In the genomic region with DNA sequence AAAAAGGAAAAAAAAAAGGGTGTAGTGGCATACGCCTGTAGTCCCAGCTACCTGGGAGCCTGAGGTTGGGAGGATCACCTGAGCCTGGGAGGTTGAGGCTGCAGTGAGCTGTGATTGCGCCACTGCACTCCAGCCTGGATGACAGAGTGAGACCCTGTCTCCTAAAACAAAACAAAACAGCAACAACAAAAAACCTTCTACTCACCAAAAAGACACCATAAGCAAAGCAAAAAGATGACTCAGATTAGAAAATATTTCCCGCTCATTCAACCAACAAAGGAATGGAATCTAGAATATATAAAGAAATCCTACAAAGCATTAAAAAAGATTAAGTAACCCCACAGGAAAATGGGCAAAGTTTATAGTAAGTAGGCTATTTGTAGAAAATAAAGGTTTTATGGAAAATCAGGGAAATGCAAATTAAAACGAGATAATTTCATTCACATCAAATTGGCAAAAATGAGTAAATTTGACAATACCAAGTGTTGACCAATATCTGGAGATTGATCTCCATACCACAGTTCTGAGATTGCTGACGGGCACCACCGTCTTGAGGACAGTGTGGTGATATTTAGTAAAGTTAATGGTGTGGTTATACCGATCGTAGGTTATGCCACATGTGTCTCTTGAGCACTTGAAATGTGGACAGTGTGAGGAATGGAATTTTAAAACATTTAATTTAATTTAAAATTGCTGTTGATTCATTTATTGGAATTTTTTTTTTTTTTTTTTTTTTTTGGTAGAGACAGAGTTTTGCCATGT, we compare ENCODE assay signal across 15 cellular contexts. TPM values are rescaled to one million over a fixed set of nuclear protein-coding genes. Genes with fewer than 3 reads are reported as not detected.
DNase-seq lines count a peak whose midpoint lies in the region; ATAC-seq, FAIRE-seq and TF ChIP-seq lines count a peak whose summit lies in the region.
"Had no signal": no experiment of that assay in that cellular context is flagged by ENCODE, and none has a peak within 500 bp of the region (broad histone marks: within the 10 kb centered on the region; RNA-seq: fewer than 3 reads in every experiment).

No MANE protein-coding gene starts in this region.

- H3K27me3 ChIP-seq in A673 (replicated peaks; ENCODE audit: insufficient read depth, low read depth, low read length, poor library complexity) (no peaks in the 10 kb centered on the region), small intestine (ENCODE audit: control insufficient read depth in 2 of 2, insufficient read depth in 2 of 2, low read length in 2 of 2) (no peaks in the 10 kb centered on the region)

- H3K27ac ChIP-seq in A673 (ENCODE audit: low read depth, low read length, poor library complexity, severe bottlenecking) (no peak overlapping the region), small intestine (ENCODE audit: low read depth in 1 of 2, low read length in 1 of 2) (no peak overlapping the region)
- H3K27ac ChIP-seq: KMS-11 had no signal

- H3K4me1 ChIP-seq in A673 (ENCODE audit: insufficient read depth, low read length, poor library complexity, severe bottlenecking) = no peaks in the 10 kb centered on the region
- H3K4me1 ChIP-seq in small intestine (ENCODE audit: control insufficient read depth in 2 of 2, insufficient read depth in 1 of 2, low read depth in 1 of 2, low read length in 1 of 2) = no peaks in the 10 kb centered on the region

- intact Hi-C loops in A673 (cut with micrococcal nuclease; ENCODE audit: unreplicated experiment) (no loop called here), Right ventricle myocardium superior (cut with DNase I) (no loop called here)
- intact Hi-C loops in activated CD8-positive, alpha-beta T cell treated with anti-CD3 and anti-CD28 coated beads for 36 hours (cut with micrococcal nuclease) = no loop called here

- no peak for TF ChIP-seq CTCF in A673 (conservative IDR thresholded peaks at IDR 0.05; ENCODE audit: low read depth, low read length)
- TF ChIP-seq CTCF in activated CD8-positive, alpha-beta T cell treated with anti-CD3 and anti-CD28 coated beads for 36 hours (IDR thresholded peaks at IDR 0.05) = no peak
- TF ChIP-seq CTCF in fibroblast of the aortic adventitia (IDR thresholded peaks at IDR 0.05; ENCODE audit: insufficient read depth, low read length) = no peak

- CTCF ChIA-PET in A673 (lab: Charles Lee) = interaction anchor here (0.7 kb wide), 1 partner anchor 595 kb away, joined by 8 read pairs; no protein-coding TSS in a partner anchor
- CTCF ChIA-PET in activated CD8-positive, alpha-beta T cell treated with anti-CD3 and anti-CD28 coated beads for 36 hours (lab: Charles Lee) = interaction anchor here (1.6 kb wide), 1 partner anchor 19 kb away, joined by 3 read pairs; no protein-coding TSS in a partner anchor

- H3K27ac Mint-ChIP-seq in activated CD8-positive, alpha-beta T cell treated with anti-CD3 and anti-CD28 coated beads for 36 hours = peak overlapping the region; percentile 85

- BruUV-seq in A673 (replicated peaks; lab: Mats Ljungman, UMichigan) = no TSS peak

- peaks cover 6% of the 10 kb centered on the region for H3K9me3 Mint-ChIP-seq in activated CD8-positive, alpha-beta T cell treated with anti-CD3 and anti-CD28 coated beads for 36 hours

- H3K4me3 Mint-ChIP-seq in activated CD8-positive, alpha-beta T cell treated with anti-CD3 and anti-CD28 coated beads for 36 hours = no peak overlapping the region

- 88 to 92% (median 91%) methylated on average over 8 of the region's 8 CpGs for WGBS in small intestine, 3 donors

- no peak for ATAC-seq in activated CD8-positive, alpha-beta T cell treated with anti-CD3 and anti-CD28 coated beads for 36 hours
- ATAC-seq in GM21367 (IDR thresholded peaks at IDR 0.05; ENCODE audit: unreplicated experiment) = no peak
- ATAC-seq in Right ventricle myocardium superior (ENCODE audit: poor library complexity) = no peak

- H3K27me3 Mint-ChIP-seq in activated CD8-positive, alpha-beta T cell treated with anti-CD3 and anti-CD28 coated beads for 36 hours = no peaks in the 10 kb centered on the region

- POLR2A ChIA-PET in A673 (lab: Charles Lee; ENCODE audit: low non-redundant PET) = interaction anchor here (0.7 kb wide), 1 partner anchor 1043 kb away, joined by 5 read pairs; no protein-coding TSS in a partner anchor
- POLR2A ChIA-PET in activated CD8-positive, alpha-beta T cell treated with anti-CD3 and anti-CD28 coated beads for 36 hours (lab: Charles Lee) = interaction anchor here (0.6 to 1.9 kb wide), 4 partner anchors 10 to 37 kb away, joined by 3 to 9 read pairs (median 4); no protein-coding TSS in a partner anchor

- H3K9me3 ChIP-seq in A673 (ENCODE audit: low read depth, low read length, poor library complexity, severe bottlenecking) = no peaks in the 10 kb centered on the region
- no peaks in the 10 kb centered on the region for H3K9me3 ChIP-seq in small intestine (ENCODE audit: control insufficient read depth, low read depth)

- H3K36me3 ChIP-seq in A673 (ENCODE audit: insufficient read depth, low read length, poor library complexity, severe bottlenecking) = no peaks in the 10 kb centered on the region
- H3K36me3 ChIP-seq in small intestine (ENCODE audit: control insufficient read depth in 2 of 2, insufficient read depth in 2 of 2, low read length in 2 of 2) = no peaks in the 10 kb centered on the region

- DNase-seq in A673 (ENCODE audit: low spot score) = peak; percentile 40
- DNase-seq in ELR (ENCODE audit: low read depth) = peak; percentile 76
- no peak for DNase-seq in activated CD8-positive, alpha-beta T cell treated with anti-CD3 and anti-CD28 coated beads for 36 hours
- peak; percentile 52 for DNase-seq in fibroblast of the aortic adventitia (ENCODE audit: low read depth)
- DNase-seq in NCI-H524 treated with DMSO at 0.1 percent for 48 hours (lab: John Stamatoyannopoulos, UW) = no peak
- no peak for DNase-seq in small intestine
- DNase-seq in Right ventricle myocardium superior = no peak
- DNase-seq: activated T-cell treated with anti-CD3 and anti-CD28 coated beads for 4 hours; cerebellar nuclear complex; stimulated activated CD4-positive, alpha-beta T cell treated with anti-CD3 and anti-CD28 coated beads, Interleukin-12 subunit alpha, Interleukin-12 subunit beta, amount 100 ng/mL, for 4 hours; T-helper 9 cell had no signal

- FAIRE-seq in small intestine (lab: Jason Lieb, UNC) = no peak
- FAIRE-seq: keratinocyte, urothelium cell line had no signal

- peaks cover 59% of the 10 kb centered on the region for H3K36me3 Mint-ChIP-seq in activated CD8-positive, alpha-beta T cell treated with anti-CD3 and anti-CD28 coated beads for 36 hours (ENCODE audit: low read depth)

- peaks cover 55% of the 10 kb centered on the region for H3K4me1 Mint-ChIP-seq in activated CD8-positive, alpha-beta T cell treated with anti-CD3 and anti-CD28 coated beads for 36 hours (ENCODE audit: low read depth)

- H3K4me3 ChIP-seq in A673 (ENCODE audit: low read depth, low read length, poor library complexity, severe bottlenecking) (no peak overlapping the region), fibroblast of the aortic adventitia (ENCODE audit: low read depth, low read length) (no peak overlapping the region), small intestine (ENCODE audit: low read depth in 1 of 2, low read length in 2 of 2) (no peak overlapping the region)

RNA-seq across cellular contexts. Expression of a gene that starts 54.0 kb away (rescaled TPM):
- 2.1 and 5.0 TPM in 2 replicates for total RNA-seq in A673 (2021)
- 100 to 1,000 TPM; 152 to 158 TPM for total RNA-seq in activated CD8-positive, alpha-beta T cell treated with anti-CD3 and anti-CD28 coated beads for 36 hours
- total RNA-seq in fibroblast of the aortic adventitia (ENCODE audit: low replicate concordance) = 3.0 and 6.5 TPM in 2 replicates
- 1 to 10 TPM; 1.8 to 3.6 (median 3.5) TPM for polyA plus RNA-seq in small intestine
- 3.3 TPM for total RNA-seq in Right ventricle myocardium superior

Comparison
In these comparisons a context has a peak if more than half of its experiments do, and no peak if none do; other contexts are left out.
1. DNase-seq: peak in A673 (single experiment), ELR (single experiment) and fibroblast of the aortic adventitia (single experiment); none in activated CD8-positive, alpha-beta T cell treated with anti-CD3 and anti-CD28 coated beads for 36 hours (single experiment), NCI-H524 treated with DMSO at 0.1 percent for 48 hours (single experiment), small intestine (single experiment) and Right ventricle myocardium superior (single experiment).
2. RNA of a gene that starts 54.0 kb away (total RNA-seq): 152 to 158 TPM in activated CD8-positive, alpha-beta T cell treated with anti-CD3 and anti-CD28 coated beads for 36 hours; 3.3 TPM in Right ventricle myocardium superior (single experiment), 3.0 to 6.5 TPM in fibroblast of the aortic adventitia and 2.1 to 5.0 TPM in A673; every median in the first group is over 10 times any median in the second.